ENCODE assay signal across 17 cellular contexts in genomic region chr7:107788662-107789061, GRCh38. TPM values are rescaled to one million over a fixed set of nuclear protein-coding genes. Genes with fewer than 3 reads are reported as not detected.
DNase-seq lines count a peak whose midpoint lies in the region; ATAC-seq, FAIRE-seq and TF ChIP-seq lines count a peak whose summit lies in the region.
"Had no signal": no experiment of that assay in that cellular context is flagged by ENCODE, and none has a peak within 500 bp of the region (broad histone marks: within the 10 kb centered on the region; RNA-seq: fewer than 3 reads in every experiment).

No MANE protein-coding gene starts in this region.

- H3K23me2 ChIP-seq in H1 (ENCODE audit: low read depth, low read length) = no peaks in the 10 kb centered on the region

- H3K4me2 ChIP-seq in H1 (ENCODE audit: insufficient read depth in 1 of 2, low read depth in 2 of 2, low read length in 2 of 2) = no peak overlapping the region

- no peak overlapping the region for H3K4me3 Mint-ChIP-seq in T-cell
- H3K4me3 Mint-ChIP-seq: CD14-positive monocyte, H9 had no signal

- H3K23ac ChIP-seq in H1 (ENCODE audit: insufficient read length) = no peak overlapping the region

- TF ChIP-seq CTCF in H1 (IDR thresholded peaks at IDR 0.05; ENCODE audit: control extremely low read depth in 1 of 3, insufficient read depth in 1 of 3, low read depth in 1 of 3, low read length in 3 of 3) (no peak), ovary (IDR thresholded peaks at IDR 0.05) (no peak)

- no peak overlapping the region for H2AFZ ChIP-seq in H1 (ENCODE audit: low read length)

- H3K27me3 ChIP-seq in H1 (replicated peaks in 1 of 4; ENCODE audit: control insufficient read depth in 3 of 4, extremely low read depth in 1 of 4, insufficient read depth in 3 of 4, low read length in 3 of 4) = no peaks in the 10 kb centered on the region; a peak in 1 of 7 replicates
- no peaks in the 10 kb centered on the region for H3K27me3 ChIP-seq in ovary

- H3K27ac ChIP-seq in H1 (ENCODE audit: low read depth, low read length) (no peak overlapping the region), ovary (no peak overlapping the region)

- H2BK12ac ChIP-seq in H1 (ENCODE audit: low read depth, low read length) = no peak overlapping the region

- no peaks in the 10 kb centered on the region for H3K36me3 ChIP-seq in H1 (ENCODE audit: control insufficient read depth in 2 of 4, insufficient read depth in 4 of 4, low read length in 3 of 4)
- no peaks in the 10 kb centered on the region for H3K36me3 ChIP-seq in ovary
- H3K36me3 ChIP-seq: BE2C had no signal

- ATAC-seq in T-cell (replicated peaks in 1 of 4) = no peak
- ATAC-seq in HG02678 (IDR thresholded peaks at IDR 0.05; ENCODE audit: unreplicated experiment) = no peak

- H3K4me3 ChIP-seq in H1 (ENCODE audit: extremely low read depth in 1 of 4, insufficient read depth in 2 of 4, low read depth in 3 of 4, low read length in 4 of 4) (no peak overlapping the region), ovary (no peak overlapping the region)

- no peak for FAIRE-seq in H1 (lab: Jason Lieb, UNC)
- FAIRE-seq: A204.1 had no signal

- H3K79me1 ChIP-seq in H1 (ENCODE audit: low read depth, low read length) = no peaks in the 10 kb centered on the region

- H3K27me3 Mint-ChIP-seq in T-cell = peaks cover 3 to 6% of the 10 kb centered on the region in 2 donors

- H4K5ac ChIP-seq in H1 (ENCODE audit: insufficient read length, low read depth, low read length) = no peak overlapping the region

- CTCF ChIA-PET in H1 (lab: Charles Lee; ENCODE audit: partially characterized antibody) = interaction anchor here (0.7 to 1.9 kb wide), 4 partner anchors 84 to 685 kb away, joined by 3 to 5 read pairs (median 4); no protein-coding TSS in a partner anchor
- CTCF ChIA-PET in T-cell (lab: Charles Lee) = interaction anchor here (0.7 kb wide), 2 partner anchors 462 to 1985 kb away, joined by 3 to 4 read pairs; no protein-coding TSS in a partner anchor

- no peaks in the 10 kb centered on the region; a peak in 1 of 7 replicates for H3K4me1 ChIP-seq in H1 (replicated peaks in 1 of 4; ENCODE audit: control insufficient read depth in 3 of 4, insufficient read depth in 4 of 4, low read length in 3 of 4)
- H3K4me1 ChIP-seq in ovary (ENCODE audit: insufficient read depth) = no peaks in the 10 kb centered on the region
- H3K4me1 ChIP-seq: BE2C had no signal

- TF ChIP-seq RAD21 in H1 (IDR thresholded peaks at IDR 0.05 in 1 of 2, conservative IDR thresholded peaks at IDR 0.05 in 1 of 2; ENCODE audit: low read depth in 2 of 2, low read length in 2 of 2) = no peak

- no peaks in the 10 kb centered on the region for H3K36me3 Mint-ChIP-seq in T-cell
- H3K36me3 Mint-ChIP-seq: CD14-positive monocyte; CD4-positive, alpha-beta memory T cell had no signal

- intact Hi-C loops in ovary (cut with DNase I) = no loop called here

- H4K8ac ChIP-seq in H1 (ENCODE audit: extremely low read depth, insufficient read depth, low read length) = no peak overlapping the region

- no peak overlapping the region for H3K4ac ChIP-seq in H1 (replicated peaks; ENCODE audit: insufficient read length, low read depth, low read length)

- H2AK5ac ChIP-seq in H1 (ENCODE audit: low read depth, low read length) = no peak overlapping the region

- 64% methylated on average over 1 of the region's 3 CpGs; no CpG with 5 or more reads in 1 of the 2 experiments for WGBS in H1 (ENCODE audit: extremely low coverage in 1 of 2, insufficient coverage in 1 of 2, insufficient read length in 1 of 2, insufficient replicate concordance in 2 of 2, low coverage in 1 of 2, low lambda C conversion rate in 2 of 2, missing lambda C conversion rate in 1 of 2), 2 experiments
- 70 to 78% (median 70%) methylated on average over 3 of the region's 3 CpGs for WGBS in ovary, 3 donors

- no peak overlapping the region for H2BK5ac ChIP-seq in H1 (ENCODE audit: low read depth, low read length)

- DNase-seq in NAMALWA (ENCODE audit: low spot score) (peak; percentile 43), H1 (ENCODE audit: low read depth in 1 of 2, low spot score in 2 of 2) (no peak), renal cortical epithelial cell (ENCODE audit: low read depth) (peak; percentile 6), NCI-H1436 treated with DMSO at 0.1 percent for 48 hours (lab: John Stamatoyannopoulos, UW) (no peak), ovary (no peak), T-cell (no peak)
- DNase-seq: ACHN; BE2C; CD4-positive, alpha-beta memory T cell; DMS79 treated with DMSO at 0.1 percent for 48 hours; GF-D8; GOT3; H9 had no signal

- peaks cover 7 to 35% (median 31%) of the 10 kb centered on the region in 3 donors for H3K4me1 Mint-ChIP-seq in T-cell
- H3K4me1 Mint-ChIP-seq: CD14-positive monocyte had no signal

- no peak overlapping the region for H3K9ac ChIP-seq in H1 (replicated peaks in 1 of 4; ENCODE audit: extremely low read depth in 1 of 4, low read depth in 3 of 4, low read length in 3 of 4)

- POLR2A ChIA-PET in H1 (lab: Charles Lee; ENCODE audit: partially characterized antibody) (no interaction called here), T-cell (lab: Charles Lee) (interaction anchor here (0.5 to 0.7 kb wide), 2 partner anchors 19 to 183 kb away, joined by 3 to 6 read pairs; no protein-coding TSS in a partner anchor)

- TF ChIP-seq EP300 in H1 (IDR thresholded peaks at IDR 0.05; ENCODE audit: borderline replicate concordance in 1 of 2, low read depth in 2 of 2, low read length in 2 of 2) (no peak), ovary (IDR thresholded peaks at IDR 0.05) (no peak)

- no peak overlapping the region for H2BK20ac ChIP-seq in H1 (ENCODE audit: low read length)

- no peaks in the 10 kb centered on the region for H3K9me3 ChIP-seq in H1 (ENCODE audit: insufficient read depth in 2 of 2, low read depth in 1 of 2, low read length in 1 of 2)
- no peaks in the 10 kb centered on the region for H3K9me3 ChIP-seq in ovary
- H3K9me3 ChIP-seq: BE2C had no signal

- H4K20me1 ChIP-seq in H1 (replicated peaks in 1 of 2; ENCODE audit: control insufficient read depth in 1 of 2, insufficient read depth in 2 of 2, low read length in 2 of 2) = no peaks in the 10 kb centered on the region

- H3K27ac Mint-ChIP-seq in T-cell = no peak overlapping the region
- H3K27ac Mint-ChIP-seq: CD14-positive monocyte, H9 had no signal

- H2BK120ac ChIP-seq in H1 (replicated peaks; ENCODE audit: low read depth, low read length) = no peak overlapping the region

- no peaks in the 10 kb centered on the region for H3K79me2 ChIP-seq in H1 (ENCODE audit: control insufficient read depth in 1 of 2, insufficient read depth in 2 of 2, low read length in 2 of 2)

- no peak overlapping the region for H3K14ac ChIP-seq in H1 (ENCODE audit: insufficient read length)

- TF ChIP-seq POLR2A in H1 (IDR thresholded peaks at IDR 0.05; ENCODE audit: control extremely low read depth in 1 of 2, low read depth in 2 of 2, low read length in 2 of 2) (no peak), ovary (IDR thresholded peaks at IDR 0.05) (no peak)

- no peak overlapping the region for H3K56ac ChIP-seq in H1 (replicated peaks; ENCODE audit: insufficient read length, low read depth, low read length)

- H2BK15ac ChIP-seq in H1 (ENCODE audit: low read length) = no peak overlapping the region

- H3K9me3 Mint-ChIP-seq in T-cell = no peaks in the 10 kb centered on the region
- H3K9me3 Mint-ChIP-seq: H9 had no signal

- H3K18ac ChIP-seq in H1 (ENCODE audit: extremely low read depth, low read length) = no peak overlapping the region; the same call in none of the 2 replicates

- no peak overlapping the region for H4K91ac ChIP-seq in H1 (replicated peaks; ENCODE audit: insufficient read length, low read length)

TF ChIP-seq in H1, 55 proteins besides CTCF, POLR2A, EP300 and RAD21:
- TF ChIP-seq POLR2AphosphoS5 (IDR thresholded peaks at IDR 0.05; ENCODE audit: low read depth, low read length) = no peak
- peak; percentile 33; the same call in 1 of the 2 replicates for TF ChIP-seq CEBPB (IDR thresholded peaks at IDR 0.05; ENCODE audit: low read depth, low read length)
- no peak for TF ChIP-seq RFX5 (IDR thresholded peaks at IDR 0.05; ENCODE audit: borderline replicate concordance, low read depth, low read length)

RNA-seq across cellular contexts. Expression of gene SLC26A3, which starts 14.4 kb away (rescaled TPM):
- total RNA-seq in H1 (2021; fragmentation: NEBNext Ultra II Directional; extraction: Animal tissue kit (Norgen Biotek cat#: 25700)) = not detected in 2 replicates
- polyA plus RNA-seq in H1 (2011; rRNA removed) (not detected in 2 replicates), ovary (under 1 TPM; 0.06 to 0.07 TPM)
- polyA plus RNA-seq in H1 (2011; cell fraction: cytosol; rRNA removed) = not detected
- polyA plus RNA-seq in H1 (2011; cell fraction: nucleus; rRNA removed) = not detected
- polyA plus RNA-seq in H1 (2012, experiment 1 of 2) = not detected in 4 replicates
- not detected for polyA plus RNA-seq in H1 (2012, experiment 2 of 2)
- polyA plus RNA-seq in H1 (2013, experiment 1 of 2) = not detected
- polyA plus RNA-seq in H1 (2013, experiment 2 of 2) = not detected
- polyA minus RNA-seq in H1 (2011; rRNA and poly(A)+ RNA removed) = not detected in 2 replicates
- not detected for polyA minus RNA-seq in H1 (2011; cell fraction: cytosol; rRNA and poly(A)+ RNA removed)
- not detected for polyA minus RNA-seq in H1 (2011; cell fraction: nucleus; rRNA and poly(A)+ RNA removed)
- total RNA-seq in renal cortical epithelial cell (not detected in 2 replicates), ovary (1 to 10 TPM in 1 of 7 donors, under 1 TPM in 3, not detected in 3; 0.30 to 1.9 (median 0.61) TPM), T-cell (under 1 TPM in 3 of 5 donors, not detected in 2; 0.33 to 0.93 (median 0.70) TPM)
- total RNA-seq: CD4-positive, alpha-beta memory T cell; H9; HT-29 had no signal
- polyA plus RNA-seq: CD14-positive monocyte; CD4-positive, alpha-beta memory T cell had no signal

RNA-seq across cellular contexts. Expression of gene CBLL1, which starts 44.7 kb away (rescaled TPM):
- 31.9 and 34.0 TPM in 2 replicates for total RNA-seq in H1 (2021; fragmentation: NEBNext Ultra II Directional; extraction: Animal tissue kit (Norgen Biotek cat#: 25700))
- polyA plus RNA-seq in H1 (2011; rRNA removed) (23.5 and 27.0 TPM in 2 replicates), ovary (10 to 100 TPM; 12.2 to 47.1 TPM)
- polyA plus RNA-seq in H1 (2011; cell fraction: cytosol; rRNA removed) = 12.7 TPM
- 18.9 TPM for polyA plus RNA-seq in H1 (2011; cell fraction: nucleus; rRNA removed)
- polyA plus RNA-seq in H1 (2012, experiment 1 of 2) = 26.9 to 45.9 TPM (median 32.1 TPM) in 4 replicates
- 10.7 TPM for polyA plus RNA-seq in H1 (2012, experiment 2 of 2)
- 31.4 TPM for polyA plus RNA-seq in H1 (2013, experiment 1 of 2)
- 32.0 TPM for polyA plus RNA-seq in H1 (2013, experiment 2 of 2)
- polyA minus RNA-seq in H1 (2011; rRNA and poly(A)+ RNA removed) = 25.4 and 28.5 TPM in 2 replicates
- polyA minus RNA-seq in H1 (2011; cell fraction: cytosol; rRNA and poly(A)+ RNA removed) = 30.8 TPM
- 38.6 TPM for polyA minus RNA-seq in H1 (2011; cell fraction: nucleus; rRNA and poly(A)+ RNA removed)
- total RNA-seq in renal cortical epithelial cell (26.6 and 29.2 TPM in 2 replicates), ovary (10 to 100 TPM; 18.4 to 36.4 (median 25.6) TPM), T-cell (10 to 100 TPM; 50.5 to 70.1 (median 61.6) TPM)

Comparison
In these comparisons a context has a peak if more than half of its experiments do, and no peak if none do; other contexts are left out.
1. DNase-seq: peak in NAMALWA (single experiment) and renal cortical epithelial cell (single experiment); none in H1 (0 of 2), NCI-H1436 treated with DMSO at 0.1 percent for 48 hours (single experiment), ovary (0 of 5) and T-cell (0 of 34).